Comparison of ENCODE assay signal across 22 cellular contexts in the genomic region with DNA sequence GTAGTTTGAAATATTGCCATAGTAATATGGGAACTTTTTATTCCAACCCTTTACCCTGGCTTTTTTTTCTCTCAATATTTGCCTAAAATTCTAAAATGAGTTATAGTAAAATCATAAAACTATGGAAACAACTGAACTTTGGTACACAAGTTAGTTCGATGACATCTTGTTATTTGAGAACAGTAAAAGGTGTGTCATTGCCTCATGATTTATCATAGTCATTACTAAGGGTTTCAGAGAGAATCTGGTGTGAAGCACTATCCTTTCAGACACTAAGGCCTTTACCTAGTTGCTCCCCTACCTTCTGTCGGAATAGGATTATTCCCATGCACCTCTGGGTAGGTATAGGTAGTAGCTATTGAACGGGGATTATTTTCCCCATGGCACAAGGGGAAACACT.
"Had no signal": no experiment of that assay in that cellular context is flagged by ENCODE, and none has a peak within 500 bp of the region (broad histone marks: within the 10 kb centered on the region; RNA-seq: fewer than 3 reads in every experiment).

No MANE protein-coding gene starts in this region.

- DNase-seq: activated CD4-positive, CD25-positive, alpha-beta regulatory T cell treated with anti-CD3 and anti-CD28 coated beads, Interleukin-2, amount 50 U/mL, for 72 hours; activated naive CD4-positive, alpha-beta T cell treated with Interleukin-2 at 50 U/mL for 16 hours; activated naive CD8-positive, alpha-beta T cell treated with anti-CD3 and anti-CD28 coated beads for 36 hours; activated T-cell treated with anti-CD3 and anti-CD28 coated beads, Interleukin-2, amount 50 U/mL, for 1 hour; erythroblast; foreskin keratinocyte; glutamatergic neuron; hypothalamus; mesenchymal stem cell; naive B cell; nucleus accumbens; small intestine; stimulated activated CD4-positive, alpha-beta T cell treated with anti-CD3 and anti-CD28 coated beads, Interleukin-15, amount 100 ng/mL, for 24 hours; stomach; T-helper 2 cell; trophoblast cell had no signal

- H3K4me1 ChIP-seq: foreskin keratinocyte, stomach had no signal

- H3K27me3 ChIP-seq: foreskin keratinocyte, stomach had no signal

- H3K27me3 Mint-ChIP-seq: activated naive CD8-positive, alpha-beta T cell treated with anti-CD3 and anti-CD28 coated beads for 36 hours; naive B cell; stimulated activated memory B cell treated with anti-CD40 and anti-IgM and Interleukin-4, amounts not matched to agents 10 μg/mL and 1 μg/mL and 100 μg/mL, for 72 hours had no signal

- H3K9me3 Mint-ChIP-seq: activated naive CD8-positive, alpha-beta T cell treated with anti-CD3 and anti-CD28 coated beads for 36 hours; activated T-helper 2 cell treated with anti-CD3 and anti-CD28 coated beads, Interferon-gamma antibody, Interleukin-2, Interleukin-4, amounts not matched to agents 10 μg/mL and 5 μg/mL and 100 μg/mL, durations not matched to agents 14 hours and 24 hours and 36 hours; naive B cell; stimulated activated memory B cell treated with anti-CD40 and anti-IgM and Interleukin-4, amounts not matched to agents 10 μg/mL and 1 μg/mL and 100 μg/mL, for 72 hours had no signal

- ATAC-seq: foreskin keratinocyte; sciatic nerve; stimulated activated memory B cell treated with anti-CD40 and anti-IgM and Interleukin-4, amounts not matched to agents 10 μg/mL and 1 μg/mL and 100 μg/mL, for 72 hours had no signal

- H3K4me1 Mint-ChIP-seq: naive B cell; stimulated activated memory B cell treated with anti-CD40 and anti-IgM and Interleukin-4, amounts not matched to agents 10 μg/mL and 1 μg/mL and 100 μg/mL, for 72 hours had no signal

- H3K4me3 Mint-ChIP-seq: activated naive CD8-positive, alpha-beta T cell treated with anti-CD3 and anti-CD28 coated beads for 36 hours; naive B cell; stimulated activated memory B cell treated with anti-CD40 and anti-IgM and Interleukin-4, amounts not matched to agents 10 μg/mL and 1 μg/mL and 100 μg/mL, for 72 hours had no signal

- H3K4me3 ChIP-seq: coronary artery, SK-N-MC, stomach had no signal

- H3K27ac ChIP-seq: coronary artery, foreskin keratinocyte, stomach, VCaP had no signal

- H3K27ac Mint-ChIP-seq: activated naive CD8-positive, alpha-beta T cell treated with anti-CD3 and anti-CD28 coated beads for 36 hours; activated T-helper 2 cell treated with anti-CD3 and anti-CD28 coated beads, Interferon-gamma antibody, Interleukin-2, Interleukin-4, amounts not matched to agents 10 μg/mL and 5 μg/mL and 100 μg/mL, durations not matched to agents 14 hours and 24 hours and 36 hours; stimulated activated memory B cell treated with anti-CD40 and anti-IgM and Interleukin-4, amounts not matched to agents 10 μg/mL and 1 μg/mL and 100 μg/mL, for 72 hours had no signal

- H3K9me3 ChIP-seq: stomach had no signal
